Comparison of ENCODE assay signal across 1 cellular context in genomic region chr15:90750186-90750585, GRCh38.
TF ChIP-seq lines count a peak whose summit lies in the region.

No MANE protein-coding gene starts in this region.

TF ChIP-seq in K562, 482 proteins besides CTCF, POLR2A, EP300 and RAD21:
- TF ChIP-seq ZBTB33 (CRISPR knock-in tag; IDR thresholded peaks at IDR 0.05) (0 out of 2 replicates have a peak, but pooled peaks have one; percentile 23), CEBPG (CRISPR knock-in tag; IDR thresholded peaks at IDR 0.05) (no peak), CEBPG (tag; conservative IDR thresholded peaks at IDR 0.05 in 1 of 2, IDR thresholded peaks at IDR 0.05 in 1 of 2) (peak; percentile 56 to 68), CEBPB (tag; IDR thresholded peaks at IDR 0.05) (peak; percentile 34; the same call in 1 of the 2 replicates), NFATC3 (IDR thresholded peaks at IDR 0.05) (no peak), ATF3 (IDR thresholded peaks at IDR 0.05) (peak; percentile 42; the same call in 1 of the 2 replicates), ATF3 (CRISPR knock-in tag; conservative IDR thresholded peaks at IDR 0.05) (no peak), MCM3 (IDR thresholded peaks at IDR 0.05) (no peak)
